8 cellular contexts compared by ENCODE assay signal in the genomic region with DNA sequence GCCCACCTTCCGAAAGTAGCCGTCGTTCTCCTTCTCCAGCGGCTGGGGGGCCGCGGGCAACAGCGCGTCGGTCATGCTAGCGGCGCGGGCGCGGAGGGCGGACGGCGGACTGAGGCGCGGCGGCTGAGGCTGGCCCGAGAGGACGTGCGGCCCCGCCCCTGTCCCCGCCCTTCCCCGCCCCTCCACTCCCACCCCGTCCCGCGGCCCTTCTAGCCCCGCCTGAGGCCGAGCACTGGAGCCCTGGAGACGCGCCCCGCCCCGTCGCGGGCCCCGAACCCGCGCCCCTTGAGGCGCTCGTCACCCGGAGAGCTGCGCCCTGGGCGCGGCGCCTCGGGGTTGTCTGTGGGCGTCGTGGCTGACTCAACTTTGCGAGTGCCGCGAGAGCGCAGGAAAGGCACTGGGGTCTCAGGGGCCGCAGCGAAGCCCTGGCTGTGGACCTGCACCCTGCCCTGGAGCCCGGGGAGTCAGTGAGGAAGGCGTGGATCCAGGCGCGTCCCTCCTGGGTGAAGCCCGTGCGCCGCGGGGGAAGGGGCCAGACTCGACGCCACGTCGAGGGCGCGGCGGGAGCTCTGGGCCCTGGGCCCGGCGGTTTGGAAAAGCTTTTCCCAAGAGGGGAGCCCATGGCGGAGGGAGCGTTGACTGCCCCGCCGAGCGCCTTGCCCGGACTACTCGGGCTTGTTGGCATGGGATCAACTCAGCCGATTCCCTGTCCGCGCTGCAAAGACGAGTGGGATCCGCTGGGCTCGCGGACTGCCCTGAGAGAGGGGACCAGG. TPM values are rescaled to one million over a fixed set of nuclear protein-coding genes. Genes with fewer than 3 reads are reported as not detected.
A peak's percentile ranks its signal among the peaks of the same experiment; 100 is the strongest.
DNase-seq lines count a peak whose midpoint lies in the region; ATAC-seq and TF ChIP-seq lines count a peak whose summit lies in the region.

A gene (minus strand): TSS at position 111 of the 773 bp plus-strand sequence. CDS start 36 bp downstream, at position 75.

- H3K36me3 Mint-ChIP-seq in activated naive CD4-positive, alpha-beta T cell treated with anti-CD3 and anti-CD28 coated beads for 36 hours (ENCODE audit: low read depth) = no peaks in the 10 kb centered on the region

- intact Hi-C loops in activated naive CD4-positive, alpha-beta T cell treated with anti-CD3 and anti-CD28 coated beads for 36 hours (cut with micrococcal nuclease) = loop anchor here (5.0 kb wide), 1 partner anchor 373 kb away; a partner anchor contains a TSS
- intact Hi-C loops in Right ventricle myocardium superior (cut with DNase I) = no loop called here
- intact Hi-C loops in prostate gland (cut with DNase I) = no loop called here
- intact Hi-C loops in aorta (cut with DNase I) = no loop called here

- no peaks in the 10 kb centered on the region for H3K9me3 Mint-ChIP-seq in activated naive CD4-positive, alpha-beta T cell treated with anti-CD3 and anti-CD28 coated beads for 36 hours

- H3K36me3 ChIP-seq in HUES6 (ENCODE audit: control insufficient read depth, insufficient read depth, low read length) = no peaks in the 10 kb centered on the region
- no peaks in the 10 kb centered on the region for H3K36me3 ChIP-seq in prostate gland
- H3K36me3 ChIP-seq in aorta (ENCODE audit: control insufficient read depth in 1 of 2, insufficient read depth in 2 of 2, low read length in 1 of 2) = no peaks in the 10 kb centered on the region

- CTCF ChIA-PET in RWPE1 (lab: Yijun Ruan, JAX) = no interaction called here
- CTCF ChIA-PET in activated naive CD4-positive, alpha-beta T cell treated with anti-CD3 and anti-CD28 coated beads for 36 hours (lab: Charles Lee) = no interaction called here

- H3K27ac ChIP-seq in HUES6 (ENCODE audit: low read depth, low read length) (no peak within 1 kb of the TSS), RWPE1 (peak within 1 kb of the TSS; percentile 37), prostate gland (peak within 1 kb of the TSS; percentile 89 to 94), aorta (ENCODE audit: low read depth in 1 of 2, low read length in 2 of 2) (no peak within 1 kb of the TSS)

- 5% methylated on average over 77 of the region's 87 CpGs for WGBS in prostate gland
- WGBS in aorta, 2 donors = 2% methylated on average over 53 to 87 of the region's 87 CpGs

- H3K9me3 ChIP-seq in HUES6 (ENCODE audit: control insufficient read depth, insufficient read depth, low read depth, low read length) (no peaks in the 10 kb centered on the region), prostate gland (no peaks in the 10 kb centered on the region), aorta (ENCODE audit: control insufficient read depth, low read length) (no peaks in the 10 kb centered on the region)

- H3K27me3 ChIP-seq in HUES6 (ENCODE audit: control insufficient read depth, insufficient read depth, low read length) = peaks cover 21% of the 10 kb centered on the region
- H3K27me3 ChIP-seq in prostate gland (replicated peaks; ENCODE audit: insufficient read depth) = no peaks in the 10 kb centered on the region
- H3K27me3 ChIP-seq in aorta (ENCODE audit: control insufficient read depth in 1 of 2, insufficient read depth in 2 of 2, low read length in 1 of 2) = peaks cover 0 to 1% of the 10 kb centered on the region in 2 donors

- POLR2A ChIA-PET in RWPE1 (lab: Yijun Ruan, JAX; ENCODE audit: low non-redundant PET) = no interaction called here

- peaks cover 2% of the 10 kb centered on the region for H3K4me1 Mint-ChIP-seq in activated naive CD4-positive, alpha-beta T cell treated with anti-CD3 and anti-CD28 coated beads for 36 hours (ENCODE audit: low read depth)

- peak; percentile 40 for DNase-seq in CD1c-positive myeloid dendritic cell (ENCODE audit: extremely low spot score)
- peak; percentile 74 for DNase-seq in RWPE1 (ENCODE audit: low spot score)
- DNase-seq in activated naive CD4-positive, alpha-beta T cell treated with anti-CD3 and anti-CD28 coated beads for 36 hours = peak; percentile 49
- DNase-seq in Right ventricle myocardium superior = peak; percentile 75
- peak; percentile 72 for DNase-seq in prostate gland (ENCODE audit: low spot score)
- DNase-seq in aorta = peak; percentile 59 to 77

- H3K4me1 ChIP-seq in HUES6 (ENCODE audit: control insufficient read depth, insufficient read depth, low read length) (peaks cover 10% of the 10 kb centered on the region), prostate gland (replicated peaks) (no peaks in the 10 kb centered on the region), aorta (ENCODE audit: control insufficient read depth in 1 of 2, insufficient read depth in 2 of 2, low read length in 2 of 2) (no peaks in the 10 kb centered on the region)

- H3K27ac Mint-ChIP-seq in activated naive CD4-positive, alpha-beta T cell treated with anti-CD3 and anti-CD28 coated beads for 36 hours = no peak within 1 kb of the TSS

- H3K4me3 Mint-ChIP-seq in activated naive CD4-positive, alpha-beta T cell treated with anti-CD3 and anti-CD28 coated beads for 36 hours = peak within 1 kb of the TSS; percentile 66

- peak within 1 kb of the TSS; percentile 77 for H3K9ac ChIP-seq in HUES6 (ENCODE audit: low read length)

- H3K27me3 Mint-ChIP-seq in activated naive CD4-positive, alpha-beta T cell treated with anti-CD3 and anti-CD28 coated beads for 36 hours (ENCODE audit: low read depth) = peaks cover 22% of the 10 kb centered on the region

- TF ChIP-seq POLR2A in prostate gland (IDR thresholded peaks at IDR 0.05) = peak; percentile 61

- ATAC-seq in GM19452 (IDR thresholded peaks at IDR 0.05; ENCODE audit: unreplicated experiment) (peak; percentile 65), Right ventricle myocardium superior (ENCODE audit: poor library complexity) (peak; percentile 97), aorta (ENCODE audit: low FRiP score) (peak; percentile 81)

- H3K4me3 ChIP-seq in HUES6 (ENCODE audit: low read depth, low read length) (peak within 1 kb of the TSS; percentile 88), prostate gland (peak within 1 kb of the TSS; percentile 69 to 88), aorta (ENCODE audit: low read length in 2 of 2) (peak within 1 kb of the TSS; percentile 62)

- TF ChIP-seq CTCF in RWPE1 (conservative IDR thresholded peaks at IDR 0.05; ENCODE audit: low read depth) = no peak
- no peak for TF ChIP-seq CTCF in prostate gland (IDR thresholded peaks at IDR 0.05)

RNA-seq across cellular contexts. Expression of the gene that starts here (rescaled TPM):
- total RNA-seq in activated naive CD4-positive, alpha-beta T cell treated with anti-CD3 and anti-CD28 coated beads for 36 hours = 1 to 10 TPM; 3.1 to 3.4 TPM
- 1.8 TPM for total RNA-seq in Right ventricle myocardium superior
- total RNA-seq in prostate gland = 10 to 100 TPM; 46.2 to 95.0 TPM
- 1 to 10 TPM; 1.1 to 1.9 TPM for total RNA-seq in aorta
- 1 to 10 TPM in 1 of 2 donors, under 1 TPM in 1; 0.33 to 5.0 TPM for polyA plus RNA-seq in aorta

Comparison
In these comparisons a context has a peak if more than half of its experiments do, and no peak if none do; other contexts are left out.
1. RNA of the gene that starts here (total RNA-seq): 46.2 to 95.0 TPM in prostate gland; 3.1 to 3.4 TPM in activated naive CD4-positive, alpha-beta T cell treated with anti-CD3 and anti-CD28 coated beads for 36 hours, 1.1 to 1.9 TPM in aorta and 1.8 TPM in Right ventricle myocardium superior (single experiment); every median in the first group is over 10 times any median in the second.
2. H3K27ac ChIP-seq: peak in RWPE1 (single experiment) and prostate gland (2 of 2); none in HUES6 (single experiment) and aorta (0 of 2).
3. Peak in every context shown above with its lines, with median percentiles within 50 percentile points of each other: DNase-seq, ATAC-seq and H3K4me3 ChIP-seq.